Comparison of ENCODE assay signal across 7 cellular contexts in genomic region chr22:24803064-24803542, GRCh38. TPM values are rescaled to one million over a fixed set of nuclear protein-coding genes. Genes with fewer than 3 reads are reported as not detected.
DNase-seq lines count a peak whose midpoint lies in the region; ATAC-seq lines count a peak whose summit lies in the region.

No MANE protein-coding gene starts in this region.

- H3K36me3 Mint-ChIP-seq in effector memory CD8-positive, alpha-beta T cell (ENCODE audit: insufficient read depth): peaks cover 3% of the 10 kb centered on the region
- no peaks in the 10 kb centered on the region for H3K36me3 Mint-ChIP-seq in naive thymus-derived CD4-positive, alpha-beta T cell

- POLR2A ChIA-PET in naive thymus-derived CD4-positive, alpha-beta T cell (lab: Charles Lee): no interaction called here

- H3K27me3 ChIP-seq in naive thymus-derived CD4-positive, alpha-beta T cell (ENCODE audit: control insufficient read depth in 2 of 2, insufficient read depth in 2 of 2, low read length in 2 of 2): no peaks in the 10 kb centered on the region

- in situ Hi-C loops in G401 (cut with HindIII; ENCODE audit: low sequenced_read_pairs): no loop called here

- no peak overlapping the region for H3K4me3 Mint-ChIP-seq in effector memory CD8-positive, alpha-beta T cell
- no peak overlapping the region for H3K4me3 Mint-ChIP-seq in naive thymus-derived CD4-positive, alpha-beta T cell
- H3K4me3 Mint-ChIP-seq in stimulated activated naive CD8-positive, alpha-beta T cell treated with anti-CD3 and anti-CD28 coated beads, Interleukin-15, amount 100 ng/mL, for 72 hours: no peak overlapping the region

- intact Hi-C loops in naive thymus-derived CD4-positive, alpha-beta T cell (cut with micrococcal nuclease): loop anchor here (1.0 to 5.0 kb wide), 2 partner anchors 47 to 594 kb away; no protein-coding TSS in a partner anchor

- ATAC-seq in effector memory CD8-positive, alpha-beta T cell (replicated peaks): no peak
- peak; percentile 53 for ATAC-seq in naive thymus-derived CD4-positive, alpha-beta T cell
- ATAC-seq in stimulated activated naive CD8-positive, alpha-beta T cell treated with anti-CD3 and anti-CD28 coated beads, Interleukin-15, amount 100 ng/mL, for 72 hours: no peak
- no peak for ATAC-seq in HG03025 (IDR thresholded peaks at IDR 0.05; ENCODE audit: low FRiP score, unreplicated experiment)

- H3K4me3 ChIP-seq in naive thymus-derived CD4-positive, alpha-beta T cell (ENCODE audit: low read length): no peak overlapping the region

- DNase-seq in G401 (ENCODE audit: low spot score) (peak; percentile 71), KG1 (lab: John Stamatoyannopoulos, UW) (peak; percentile 22)
- DNase-seq in activated CD4-positive, alpha-beta T cell treated with anti-CD3 and anti-CD28 coated beads, Interleukin-2, amount 50 U/mL, for 1 hour: peak; percentile 65
- peak; percentile 53 to 61 (median 60) for DNase-seq in effector memory CD8-positive, alpha-beta T cell
- peak in 8 of 9 donors; percentile 16 to 60 (median 30) for DNase-seq in naive thymus-derived CD4-positive, alpha-beta T cell
- DNase-seq in stimulated activated naive CD8-positive, alpha-beta T cell treated with anti-CD3 and anti-CD28 coated beads, Interleukin-15, amount 100 ng/mL, for 72 hours: peak; percentile 21 to 36

- H3K9me3 ChIP-seq in naive thymus-derived CD4-positive, alpha-beta T cell (ENCODE audit: control insufficient read depth in 2 of 3, low read length in 3 of 3): no peaks in the 10 kb centered on the region

- H3K27ac ChIP-seq in naive thymus-derived CD4-positive, alpha-beta T cell (ENCODE audit: low read depth, low read length): no peak overlapping the region

- H3K27me3 Mint-ChIP-seq in effector memory CD8-positive, alpha-beta T cell: no peaks in the 10 kb centered on the region
- peaks cover 0 to 8% (median 0%) of the 10 kb centered on the region in 5 donors for H3K27me3 Mint-ChIP-seq in naive thymus-derived CD4-positive, alpha-beta T cell
- H3K27me3 Mint-ChIP-seq in stimulated activated naive CD8-positive, alpha-beta T cell treated with anti-CD3 and anti-CD28 coated beads, Interleukin-15, amount 100 ng/mL, for 72 hours: no peaks in the 10 kb centered on the region

- H3K36me3 ChIP-seq in naive thymus-derived CD4-positive, alpha-beta T cell (ENCODE audit: control insufficient read depth in 2 of 3, insufficient read depth in 3 of 3, low read length in 3 of 3): no peaks in the 10 kb centered on the region

- H3K27ac Mint-ChIP-seq in effector memory CD8-positive, alpha-beta T cell: no peak overlapping the region
- H3K27ac Mint-ChIP-seq in naive thymus-derived CD4-positive, alpha-beta T cell: no peak overlapping the region
- H3K27ac Mint-ChIP-seq in stimulated activated naive CD8-positive, alpha-beta T cell treated with anti-CD3 and anti-CD28 coated beads, Interleukin-15, amount 100 ng/mL, for 72 hours: no peak overlapping the region

- no peaks in the 10 kb centered on the region for H3K4me1 ChIP-seq in naive thymus-derived CD4-positive, alpha-beta T cell (ENCODE audit: control insufficient read depth in 2 of 2, insufficient read depth in 2 of 2, low read length in 2 of 2)

- CTCF ChIA-PET in naive thymus-derived CD4-positive, alpha-beta T cell (lab: Charles Lee): interaction anchor here (0.6 to 1.9 kb wide), 6 partner anchors 9 to 54 kb away, joined by 3 to 10 read pairs (median 5); no protein-coding TSS in a partner anchor

- peaks cover 9 to 14% of the 10 kb centered on the region in 2 donors for H3K4me1 Mint-ChIP-seq in effector memory CD8-positive, alpha-beta T cell (ENCODE audit: low read depth in 2 of 2)
- peaks cover 6 to 24% (median 7%) of the 10 kb centered on the region in 7 donors for H3K4me1 Mint-ChIP-seq in naive thymus-derived CD4-positive, alpha-beta T cell
- peaks cover 8% of the 10 kb centered on the region for H3K4me1 Mint-ChIP-seq in stimulated activated naive CD8-positive, alpha-beta T cell treated with anti-CD3 and anti-CD28 coated beads, Interleukin-15, amount 100 ng/mL, for 72 hours

- H3K9me3 Mint-ChIP-seq in effector memory CD8-positive, alpha-beta T cell: no peaks in the 10 kb centered on the region
- H3K9me3 Mint-ChIP-seq in naive thymus-derived CD4-positive, alpha-beta T cell: peaks cover 0 to 8% (median 0%) of the 10 kb centered on the region in 11 donors
- no peaks in the 10 kb centered on the region for H3K9me3 Mint-ChIP-seq in stimulated activated naive CD8-positive, alpha-beta T cell treated with anti-CD3 and anti-CD28 coated beads, Interleukin-15, amount 100 ng/mL, for 72 hours

RNA-seq across cellular contexts. Expression of gene SGSM1, which starts 2.9 kb away (rescaled TPM):
- not detected in 2 replicates for total RNA-seq in G401 (2014; rRNA removed; shearing (Covaris generic))
- total RNA-seq in naive thymus-derived CD4-positive, alpha-beta T cell: 1 to 10 TPM in 4 of 5 experiments, under 1 TPM in 1; 0.29 to 3.3 (median 2.9) TPM
- polyA plus RNA-seq in naive thymus-derived CD4-positive, alpha-beta T cell: under 1 TPM; 0.43 to 0.52 TPM

RNA-seq across cellular contexts. Expression of gene PIWIL3, which starts 28.6 kb away (rescaled TPM):
- total RNA-seq in G401 (2014; rRNA removed; shearing (Covaris generic)): not detected in 2 replicates
- total RNA-seq in naive thymus-derived CD4-positive, alpha-beta T cell: not detected
- not detected for polyA plus RNA-seq in naive thymus-derived CD4-positive, alpha-beta T cell
